Comparison of ENCODE assay signal across 21 cellular contexts in the genomic region with DNA sequence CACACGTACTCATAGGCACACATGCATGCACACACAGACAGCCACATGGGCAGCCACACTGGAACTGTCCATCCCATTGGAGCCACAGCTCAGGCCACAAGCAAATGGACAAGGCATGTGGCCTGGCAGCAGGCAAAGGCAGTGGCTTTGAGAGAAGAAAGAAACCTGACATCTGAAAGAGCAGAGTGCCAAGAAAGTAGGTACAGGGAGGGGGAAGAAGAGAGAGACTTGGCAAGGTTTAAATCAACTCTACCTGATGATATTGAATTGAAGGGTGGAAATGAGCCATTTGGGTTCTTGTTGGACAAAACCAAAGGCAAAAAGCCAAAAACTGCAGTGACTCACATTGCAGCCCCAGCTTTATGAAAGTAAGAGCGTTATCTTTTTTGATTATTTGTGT.
"Had no signal": no experiment of that assay in that cellular context is flagged by ENCODE, and none has a peak within 500 bp of the region (broad histone marks: within the 10 kb centered on the region; RNA-seq: fewer than 3 reads in every experiment).

No MANE protein-coding gene starts in this region.

- DNase-seq: activated CD4-positive, alpha-beta T cell treated with anti-CD3 and anti-CD28 coated beads for 48 hours; activated CD4-positive, alpha-beta T cell treated with anti-CD3 and anti-CD28 coated beads, Interleukin-2, amount 50 U/mL, for 4 hours; activated CD4-positive, CD25-positive, alpha-beta regulatory T cell treated with anti-CD3 and anti-CD28 coated beads, Interleukin-2, amount 50 U/mL, for 72 hours; activated CD8-positive, alpha-beta memory T cell treated with anti-CD3 and anti-CD28 coated beads, Interleukin-2, amount 10 ng/mL, durations not matched to agents 7 days and 5 days; activated effector memory CD4-positive, alpha-beta T cell treated with Interleukin-2 at 50 U/mL for 16 hours; activated naive CD4-positive, alpha-beta T cell; activated T-cell treated with anti-CD3 and anti-CD28 coated beads, Interleukin-2, amount 50 U/mL, for 24 hours; Karpas-422; MM.1S; NCI-H1417 treated with DMSO at 0.1 percent for 48 hours; NCI-H1694; NCI-H2081 treated with DMSO at 0.1 percent for 48 hours; NCI-H2171; NCI-H524; NCI-H748 treated with DMSO at 0.1 percent for 48 hours; SIG-M5; T-helper 17 cell; T-helper 9 cell had no signal

- FAIRE-seq: astrocyte, colon, K562 had no signal

- H3K4me3 ChIP-seq: K562 had no signal
